In the genomic region with DNA sequence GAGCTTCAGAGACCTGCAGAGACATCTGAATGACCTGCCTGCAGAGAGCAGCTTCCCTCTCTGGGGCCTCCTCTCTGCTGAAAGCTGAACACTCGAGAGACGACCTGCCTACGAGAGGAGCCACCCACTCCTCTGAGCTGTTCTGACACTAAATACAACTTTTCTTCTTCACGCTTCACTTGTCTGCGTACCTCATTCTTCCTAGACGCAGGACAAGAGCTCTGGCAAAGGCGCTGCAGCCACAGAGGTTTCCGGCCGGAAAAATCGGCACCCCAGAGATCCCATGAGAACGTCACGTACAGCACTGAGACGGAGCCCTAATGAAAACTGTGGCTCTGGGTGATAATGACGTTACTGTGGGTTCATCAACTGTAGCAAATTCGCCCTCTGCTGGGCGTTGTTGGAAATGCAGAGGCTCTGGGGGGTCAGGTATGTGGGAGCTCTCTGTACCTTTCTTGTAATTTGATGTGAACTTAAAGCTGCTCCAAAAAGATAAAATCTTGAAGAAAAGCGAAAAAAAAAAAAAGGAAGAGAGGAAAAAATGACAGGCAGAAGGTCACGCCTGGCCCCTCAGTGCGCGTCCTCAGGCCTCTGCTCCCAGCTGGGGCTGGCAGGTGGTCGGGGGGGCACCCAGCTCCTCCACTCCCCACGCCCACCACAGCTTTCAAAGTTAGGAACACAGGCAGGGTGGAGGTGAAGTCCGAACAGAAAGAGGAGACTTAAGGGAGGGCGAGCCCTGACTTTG, we compare ENCODE assay signal across 1 cellular context.
TF ChIP-seq lines count a peak whose summit lies in the region.

No MANE protein-coding gene starts in this region.

TF ChIP-seq in HEK293, 187 proteins besides CTCF, POLR2A, EP300 and RAD21 (continued from another document and continues in another):
- TF ChIP-seq, protein P1, sequence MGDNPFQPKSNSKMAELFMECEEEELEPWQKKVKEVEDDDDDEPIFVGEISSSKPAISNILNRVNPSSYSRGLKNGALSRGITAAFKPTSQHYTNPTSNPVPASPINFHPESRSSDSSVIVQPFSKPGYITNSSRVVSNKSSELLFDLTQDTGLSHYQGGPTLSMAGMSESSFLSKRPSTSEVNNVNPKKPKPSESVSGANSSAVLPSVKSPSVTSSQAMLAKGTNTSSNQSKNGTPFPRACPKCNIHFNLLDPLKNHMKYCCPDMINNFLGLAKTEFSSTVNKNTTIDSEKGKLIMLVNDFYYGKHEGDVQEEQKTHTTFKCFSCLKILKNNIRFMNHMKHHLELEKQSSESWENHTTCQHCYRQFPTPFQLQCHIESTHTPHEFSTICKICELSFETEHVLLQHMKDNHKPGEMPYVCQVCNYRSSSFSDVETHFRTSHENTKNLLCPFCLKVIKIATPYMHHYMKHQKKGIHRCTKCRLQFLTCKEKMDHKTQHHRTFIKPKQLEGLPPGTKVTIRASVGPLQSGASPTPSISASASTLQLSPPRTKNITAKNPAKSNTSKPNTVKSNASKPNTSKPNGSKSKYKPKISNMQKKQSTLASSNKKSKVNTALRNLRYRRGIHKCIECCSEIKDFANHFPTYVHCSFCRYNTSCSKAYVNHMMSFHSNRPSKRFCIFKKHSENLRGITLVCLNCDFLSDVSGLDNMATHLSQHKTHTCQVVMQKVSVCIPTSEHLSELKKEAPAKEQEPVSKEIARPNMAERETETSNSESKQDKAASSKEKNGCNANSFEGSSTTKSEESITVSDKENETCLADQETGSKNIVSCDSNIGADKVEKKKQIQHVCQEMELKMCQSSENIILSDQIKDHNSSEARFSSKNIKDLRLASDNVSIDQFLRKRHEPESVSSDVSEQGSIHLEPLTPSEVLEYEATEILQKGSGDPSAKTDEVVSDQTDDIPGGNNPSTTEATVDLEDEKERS (tag by site-specific recombination; IDR thresholded peaks at IDR 0.05), result no peak
- TF ChIP-seq OSR2 (tag by site-specific recombination; IDR thresholded peaks at IDR 0.05) (no peak), ZNF623 (tag by site-specific recombination; IDR thresholded peaks at IDR 0.05) (no peak), TCF7L2 (IDR thresholded peaks at IDR 0.05; ENCODE audit: borderline replicate concordance, low read depth, low read length) (no peak), ZNF211 (tag by site-specific recombination; IDR thresholded peaks at IDR 0.05; ENCODE audit: low read depth) (no peak), ZNF138 (tag by site-specific recombination; IDR thresholded peaks at IDR 0.05; ENCODE audit: borderline replicate concordance) (no peak), ZNF654 (tag by site-specific recombination; IDR thresholded peaks at IDR 0.05; ENCODE audit: low read depth) (peak; percentile 90), ZNF112 (tag by site-specific recombination; IDR thresholded peaks at IDR 0.05) (no peak), ZNF600 (tag by site-specific recombination; IDR thresholded peaks at IDR 0.05) (peak; percentile 71), ZBTB8A (tag by site-specific recombination; IDR thresholded peaks at IDR 0.05) (peak; percentile 27; the same call in 1 of the 2 replicates), ZEB2 (tag by site-specific recombination; IDR thresholded peaks at IDR 0.05) (peak; percentile 41; the same call in 1 of the 2 replicates), ZBTB21 (tag by site-specific recombination; IDR thresholded peaks at IDR 0.05) (peak; percentile 83), FEZF1 (tag by site-specific recombination; IDR thresholded peaks at IDR 0.05) (no peak), PRDM1 (tag by site-specific recombination; IDR thresholded peaks at IDR 0.05) (no peak), ZNF423 (tag by site-specific recombination; IDR thresholded peaks at IDR 0.05) (no peak), ZNF660 (tag by site-specific recombination; IDR thresholded peaks at IDR 0.05) (0 out of 2 replicates have a peak, but pooled peaks have one; percentile 21), BCL11A (tag by site-specific recombination; IDR thresholded peaks at IDR 0.05; ENCODE audit: low read depth) (no peak), ZFHX2 (tag by site-specific recombination; conservative IDR thresholded peaks at IDR 0.05) (peak; percentile 43), ZNF629 (tag by site-specific recombination; IDR thresholded peaks at IDR 0.05) (peak; percentile 89), GLIS2 (tag by site-specific recombination; IDR thresholded peaks at IDR 0.05) (peak; percentile 65), ZBTB17 (tag by site-specific recombination; IDR thresholded peaks at IDR 0.05) (peak; percentile 62; the same call in 1 of the 2 replicates), ZSCAN30 (tag by site-specific recombination; IDR thresholded peaks at IDR 0.05) (peak; percentile 34; the same call in 1 of the 2 replicates), YY1 (tag by site-specific recombination; IDR thresholded peaks at IDR 0.05) (no peak), MEIS1 (CRISPR knock-in tag; IDR thresholded peaks at IDR 0.05; ENCODE audit: borderline replicate concordance) (no peak), ZNF544 (tag by site-specific recombination; IDR thresholded peaks at IDR 0.05) (no peak), ZNF248 (tag by site-specific recombination; IDR thresholded peaks at IDR 0.05) (no peak), KLF9 (tag by site-specific recombination; IDR thresholded peaks at IDR 0.05; ENCODE audit: low read depth) (no peak), SCRT1 (tag by site-specific recombination; IDR thresholded peaks at IDR 0.05; ENCODE audit: borderline replicate concordance) (peak; percentile 68), ZNF366 (tag by site-specific recombination; conservative IDR thresholded peaks at IDR 0.05) (no peak), SP2 (tag by site-specific recombination; IDR thresholded peaks at IDR 0.05) (no peak), ZNF155 (tag by site-specific recombination; IDR thresholded peaks at IDR 0.05) (no peak), ZNF23 (tag by site-specific recombination; IDR thresholded peaks at IDR 0.05; ENCODE audit: borderline replicate concordance) (no peak), SCRT2 (tag by site-specific recombination; IDR thresholded peaks at IDR 0.05) (0 out of 2 replicates have a peak, but pooled peaks have one; percentile 19), TRIM28 (IDR thresholded peaks at IDR 0.05; ENCODE audit: borderline replicate concordance, low read length) (peak; percentile 73; the same call in 1 of the 2 replicates), ZNF473 (tag by site-specific recombination; IDR thresholded peaks at IDR 0.05) (no peak), ZNF433 (tag by site-specific recombination; IDR thresholded peaks at IDR 0.05; ENCODE audit: low read depth) (no peak), ZNF19 (tag by site-specific recombination; IDR thresholded peaks at IDR 0.05; ENCODE audit: low read depth) (no peak), ZNF341 (tag by site-specific recombination; IDR thresholded peaks at IDR 0.05; ENCODE audit: low read depth) (no peak), KLF1 (tag by site-specific recombination; IDR thresholded peaks at IDR 0.05) (no peak), KLF8 (tag by site-specific recombination; IDR thresholded peaks at IDR 0.05) (no peak)
- TF ChIP-seq, protein P2, sequence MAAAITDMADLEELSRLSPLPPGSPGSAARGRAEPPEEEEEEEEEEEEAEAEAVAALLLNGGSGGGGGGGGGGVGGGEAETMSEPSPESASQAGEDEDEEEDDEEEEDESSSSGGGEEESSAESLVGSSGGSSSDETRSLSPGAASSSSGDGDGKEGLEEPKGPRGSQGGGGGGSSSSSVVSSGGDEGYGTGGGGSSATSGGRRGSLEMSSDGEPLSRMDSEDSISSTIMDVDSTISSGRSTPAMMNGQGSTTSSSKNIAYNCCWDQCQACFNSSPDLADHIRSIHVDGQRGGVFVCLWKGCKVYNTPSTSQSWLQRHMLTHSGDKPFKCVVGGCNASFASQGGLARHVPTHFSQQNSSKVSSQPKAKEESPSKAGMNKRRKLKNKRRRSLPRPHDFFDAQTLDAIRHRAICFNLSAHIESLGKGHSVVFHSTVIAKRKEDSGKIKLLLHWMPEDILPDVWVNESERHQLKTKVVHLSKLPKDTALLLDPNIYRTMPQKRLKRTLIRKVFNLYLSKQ (tag by site-specific recombination; IDR thresholded peaks at IDR 0.05; ENCODE audit: borderline replicate concordance), result no peak
- TF ChIP-seq, protein P3, sequence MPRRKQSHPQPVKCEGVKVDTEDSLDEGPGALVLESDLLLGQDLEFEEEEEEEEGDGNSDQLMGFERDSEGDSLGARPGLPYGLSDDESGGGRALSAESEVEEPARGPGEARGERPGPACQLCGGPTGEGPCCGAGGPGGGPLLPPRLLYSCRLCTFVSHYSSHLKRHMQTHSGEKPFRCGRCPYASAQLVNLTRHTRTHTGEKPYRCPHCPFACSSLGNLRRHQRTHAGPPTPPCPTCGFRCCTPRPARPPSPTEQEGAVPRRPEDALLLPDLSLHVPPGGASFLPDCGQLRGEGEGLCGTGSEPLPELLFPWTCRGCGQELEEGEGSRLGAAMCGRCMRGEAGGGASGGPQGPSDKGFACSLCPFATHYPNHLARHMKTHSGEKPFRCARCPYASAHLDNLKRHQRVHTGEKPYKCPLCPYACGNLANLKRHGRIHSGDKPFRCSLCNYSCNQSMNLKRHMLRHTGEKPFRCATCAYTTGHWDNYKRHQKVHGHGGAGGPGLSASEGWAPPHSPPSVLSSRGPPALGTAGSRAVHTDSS (tag by site-specific recombination; IDR thresholded peaks at IDR 0.05), result no peak
- TF ChIP-seq, protein P4, sequence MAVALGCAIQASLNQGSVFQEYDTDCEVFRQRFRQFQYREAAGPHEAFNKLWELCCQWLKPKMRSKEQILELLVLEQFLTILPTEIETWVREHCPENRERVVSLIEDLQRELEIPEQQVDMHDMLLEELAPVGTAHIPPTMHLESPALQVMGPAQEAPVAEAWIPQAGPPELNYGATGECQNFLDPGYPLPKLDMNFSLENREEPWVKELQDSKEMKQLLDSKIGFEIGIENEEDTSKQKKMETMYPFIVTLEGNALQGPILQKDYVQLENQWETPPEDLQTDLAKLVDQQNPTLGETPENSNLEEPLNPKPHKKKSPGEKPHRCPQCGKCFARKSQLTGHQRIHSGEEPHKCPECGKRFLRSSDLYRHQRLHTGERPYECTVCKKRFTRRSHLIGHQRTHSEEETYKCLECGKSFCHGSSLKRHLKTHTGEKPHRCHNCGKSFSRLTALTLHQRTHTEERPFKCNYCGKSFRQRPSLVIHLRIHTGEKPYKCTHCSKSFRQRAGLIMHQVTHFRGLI (tag by site-specific recombination; IDR thresholded peaks at IDR 0.05), result no peak
- TF ChIP-seq, protein P5, sequence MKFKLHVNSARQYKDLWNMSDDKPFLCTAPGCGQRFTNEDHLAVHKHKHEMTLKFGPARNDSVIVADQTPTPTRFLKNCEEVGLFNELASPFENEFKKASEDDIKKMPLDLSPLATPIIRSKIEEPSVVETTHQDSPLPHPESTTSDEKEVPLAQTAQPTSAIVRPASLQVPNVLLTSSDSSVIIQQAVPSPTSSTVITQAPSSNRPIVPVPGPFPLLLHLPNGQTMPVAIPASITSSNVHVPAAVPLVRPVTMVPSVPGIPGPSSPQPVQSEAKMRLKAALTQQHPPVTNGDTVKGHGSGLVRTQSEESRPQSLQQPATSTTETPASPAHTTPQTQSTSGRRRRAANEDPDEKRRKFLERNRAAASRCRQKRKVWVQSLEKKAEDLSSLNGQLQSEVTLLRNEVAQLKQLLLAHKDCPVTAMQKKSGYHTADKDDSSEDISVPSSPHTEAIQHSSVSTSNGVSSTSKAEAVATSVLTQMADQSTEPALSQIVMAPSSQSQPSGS (tag by site-specific recombination; IDR thresholded peaks at IDR 0.05; ENCODE audit: low read depth), result peak; percentile 71
- TF ChIP-seq, protein P6, sequence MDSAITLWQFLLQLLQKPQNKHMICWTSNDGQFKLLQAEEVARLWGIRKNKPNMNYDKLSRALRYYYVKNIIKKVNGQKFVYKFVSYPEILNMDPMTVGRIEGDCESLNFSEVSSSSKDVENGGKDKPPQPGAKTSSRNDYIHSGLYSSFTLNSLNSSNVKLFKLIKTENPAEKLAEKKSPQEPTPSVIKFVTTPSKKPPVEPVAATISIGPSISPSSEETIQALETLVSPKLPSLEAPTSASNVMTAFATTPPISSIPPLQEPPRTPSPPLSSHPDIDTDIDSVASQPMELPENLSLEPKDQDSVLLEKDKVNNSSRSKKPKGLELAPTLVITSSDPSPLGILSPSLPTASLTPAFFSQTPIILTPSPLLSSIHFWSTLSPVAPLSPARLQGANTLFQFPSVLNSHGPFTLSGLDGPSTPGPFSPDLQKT (IDR thresholded peaks at IDR 0.05; ENCODE audit: borderline replicate concordance, low read depth, low read length), result no peak
- TF ChIP-seq, protein P7, sequence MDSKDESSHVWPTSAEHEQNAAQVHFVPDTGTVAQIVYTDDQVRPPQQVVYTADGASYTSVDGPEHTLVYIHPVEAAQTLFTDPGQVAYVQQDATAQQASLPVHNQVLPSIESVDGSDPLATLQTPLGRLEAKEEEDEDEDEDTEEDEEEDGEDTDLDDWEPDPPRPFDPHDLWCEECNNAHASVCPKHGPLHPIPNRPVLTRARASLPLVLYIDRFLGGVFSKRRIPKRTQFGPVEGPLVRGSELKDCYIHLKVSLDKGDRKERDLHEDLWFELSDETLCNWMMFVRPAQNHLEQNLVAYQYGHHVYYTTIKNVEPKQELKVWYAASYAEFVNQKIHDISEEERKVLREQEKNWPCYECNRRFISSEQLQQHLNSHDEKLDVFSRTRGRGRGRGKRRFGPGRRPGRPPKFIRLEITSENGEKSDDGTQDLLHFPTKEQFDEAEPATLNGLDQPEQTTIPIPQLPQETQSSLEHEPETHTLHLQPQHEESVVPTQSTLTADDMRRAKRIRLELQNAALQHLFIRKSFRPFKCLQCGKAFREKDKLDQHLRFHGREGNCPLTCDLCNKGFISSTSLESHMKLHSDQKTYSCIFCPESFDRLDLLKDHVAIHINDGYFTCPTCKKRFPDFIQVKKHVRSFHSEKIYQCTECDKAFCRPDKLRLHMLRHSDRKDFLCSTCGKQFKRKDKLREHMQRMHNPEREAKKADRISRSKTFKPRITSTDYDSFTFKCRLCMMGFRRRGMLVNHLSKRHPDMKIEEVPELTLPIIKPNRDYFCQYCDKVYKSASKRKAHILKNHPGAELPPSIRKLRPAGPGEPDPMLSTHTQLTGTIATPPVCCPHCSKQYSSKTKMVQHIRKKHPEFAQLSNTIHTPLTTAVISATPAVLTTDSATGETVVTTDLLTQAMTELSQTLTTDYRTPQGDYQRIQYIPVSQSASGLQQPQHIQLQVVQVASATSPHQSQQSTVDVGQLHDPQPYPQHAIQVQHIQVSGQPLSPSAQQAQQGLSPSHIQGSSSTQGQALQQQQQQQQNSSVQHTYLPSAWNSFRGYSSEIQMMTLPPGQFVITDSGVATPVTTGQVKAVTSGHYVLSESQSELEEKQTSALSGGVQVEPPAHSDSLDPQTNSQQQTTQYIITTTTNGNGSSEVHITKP (tag by site-specific recombination; IDR thresholded peaks at IDR 0.05), result no peak
- TF ChIP-seq, protein P8, sequence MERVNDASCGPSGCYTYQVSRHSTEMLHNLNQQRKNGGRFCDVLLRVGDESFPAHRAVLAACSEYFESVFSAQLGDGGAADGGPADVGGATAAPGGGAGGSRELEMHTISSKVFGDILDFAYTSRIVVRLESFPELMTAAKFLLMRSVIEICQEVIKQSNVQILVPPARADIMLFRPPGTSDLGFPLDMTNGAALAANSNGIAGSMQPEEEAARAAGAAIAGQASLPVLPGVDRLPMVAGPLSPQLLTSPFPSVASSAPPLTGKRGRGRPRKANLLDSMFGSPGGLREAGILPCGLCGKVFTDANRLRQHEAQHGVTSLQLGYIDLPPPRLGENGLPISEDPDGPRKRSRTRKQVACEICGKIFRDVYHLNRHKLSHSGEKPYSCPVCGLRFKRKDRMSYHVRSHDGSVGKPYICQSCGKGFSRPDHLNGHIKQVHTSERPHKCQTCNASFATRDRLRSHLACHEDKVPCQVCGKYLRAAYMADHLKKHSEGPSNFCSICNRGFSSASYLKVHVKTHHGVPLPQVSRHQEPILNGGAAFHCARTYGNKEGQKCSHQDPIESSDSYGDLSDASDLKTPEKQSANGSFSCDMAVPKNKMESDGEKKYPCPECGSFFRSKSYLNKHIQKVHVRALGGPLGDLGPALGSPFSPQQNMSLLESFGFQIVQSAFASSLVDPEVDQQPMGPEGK (tag by site-specific recombination; IDR thresholded peaks at IDR 0.05), result 0 out of 2 replicates have a peak, but pooled peaks have one; percentile 27
